ENCODE assay signal across 1 cellular context in genomic region chr4:87103691-87104187, GRCh38.
TF ChIP-seq lines count a peak whose summit lies in the region.

No MANE protein-coding gene starts in this region.

TF ChIP-seq in SK-N-SH treated with all-trans-retinoic acid at 6 μM for 48 hours, 23 proteins besides CTCF, POLR2A, EP300 and RAD21 (continued from another document):
- TF ChIP-seq CSRNP3 (CRISPR knock-in tag; IDR thresholded peaks at IDR 0.05) = no peak
TF ChIP-seq in SK-N-SH treated with all-trans-retinoic acid at 6 μM for 48 hours: peak in this region for 0.
